In genomic region chr16:74998481-74999207, GRCh38 we compare ENCODE assay signal across 1 cellular context.
TF ChIP-seq lines count a peak whose summit lies in the region.

Gene ZNRF1 (plus strand): TSS chr16:74999024. CDS start chr16:74999672, 648 bp downstream.

TF ChIP-seq in HEK293, 187 proteins besides CTCF, POLR2A, EP300 and RAD21 (continued from another document and continues in another):
- TF ChIP-seq KLF8 (tag by site-specific recombination; IDR thresholded peaks at IDR 0.05) = peak; percentile 43; the same call in 1 of the 2 replicates
- no peak for TF ChIP-seq ZNF600 (tag by site-specific recombination; IDR thresholded peaks at IDR 0.05)
- peak; percentile 55 for TF ChIP-seq ZNF654 (tag by site-specific recombination; IDR thresholded peaks at IDR 0.05; ENCODE audit: low read depth)
- no peak for TF ChIP-seq ZNF148 (tag by site-specific recombination; IDR thresholded peaks at IDR 0.05; ENCODE audit: borderline replicate concordance)
- 0 out of 2 replicates have a peak, but pooled peaks have one; percentile 22 for TF ChIP-seq ZXDB (tag by site-specific recombination; IDR thresholded peaks at IDR 0.05)
- TF ChIP-seq PBX3 (CRISPR knock-in tag; IDR thresholded peaks at IDR 0.05) = no peak
- no peak for TF ChIP-seq TSHZ1 (tag by site-specific recombination; IDR thresholded peaks at IDR 0.05; ENCODE audit: borderline replicate concordance)
- TF ChIP-seq HOXC10 (CRISPR knock-in tag; IDR thresholded peaks at IDR 0.05) = no peak
- no peak for TF ChIP-seq ZBTB1 (tag by site-specific recombination; IDR thresholded peaks at IDR 0.05)
- TF ChIP-seq ZNF132 (tag by site-specific recombination; IDR thresholded peaks at IDR 0.05; ENCODE audit: borderline replicate concordance) = no peak
- no peak for TF ChIP-seq ZNF449 (tag by site-specific recombination; IDR thresholded peaks at IDR 0.05)
- TF ChIP-seq ZNF549 (tag by site-specific recombination; IDR thresholded peaks at IDR 0.05) = no peak
- TF ChIP-seq ZNF664 (tag by site-specific recombination; IDR thresholded peaks at IDR 0.05) = no peak
- peak; percentile 12; the same call in 1 of the 2 replicates for TF ChIP-seq ZBTB8A (tag by site-specific recombination; IDR thresholded peaks at IDR 0.05)
- no peak for TF ChIP-seq PRDM6 (tag by site-specific recombination; IDR thresholded peaks at IDR 0.05)
- TF ChIP-seq ZNF16 (tag by site-specific recombination; IDR thresholded peaks at IDR 0.05; ENCODE audit: low read depth) = no peak
- TF ChIP-seq ZNF169 (tag by site-specific recombination; IDR thresholded peaks at IDR 0.05) = no peak
- TF ChIP-seq ZNF580 (tag by site-specific recombination; IDR thresholded peaks at IDR 0.05) = no peak
- TF ChIP-seq ZNF280D (tag by site-specific recombination; IDR thresholded peaks at IDR 0.05) = no peak
- TF ChIP-seq HOXD13 (CRISPR knock-in tag; IDR thresholded peaks at IDR 0.05; ENCODE audit: borderline replicate concordance) = no peak
- TF ChIP-seq ZBTB10 (tag by site-specific recombination; IDR thresholded peaks at IDR 0.05) = peak; percentile 71
- TF ChIP-seq ZNF184 (tag by site-specific recombination; IDR thresholded peaks at IDR 0.05) = no peak
- no peak for TF ChIP-seq GLI2 (tag by site-specific recombination; IDR thresholded peaks at IDR 0.05; ENCODE audit: borderline replicate concordance, low read depth)
- no peak for TF ChIP-seq ZNF140 (tag by site-specific recombination; IDR thresholded peaks at IDR 0.05)
- TF ChIP-seq PATZ1 (tag by site-specific recombination; IDR thresholded peaks at IDR 0.05) = peak; percentile 71
- 0 out of 2 replicates have a peak, but pooled peaks have one; percentile 14 for TF ChIP-seq PRDM4 (tag by site-specific recombination; IDR thresholded peaks at IDR 0.05)
- 0 out of 2 replicates have a peak, but pooled peaks have one; percentile 24 for TF ChIP-seq REPIN1 (tag by site-specific recombination; IDR thresholded peaks at IDR 0.05; ENCODE audit: low read depth)
- TF ChIP-seq ZBTB7A (tag by site-specific recombination; IDR thresholded peaks at IDR 0.05; ENCODE audit: low read depth) = no peak
- no peak for TF ChIP-seq GLI4 (tag by site-specific recombination; IDR thresholded peaks at IDR 0.05)
- TF ChIP-seq IKZF3 (tag by site-specific recombination; IDR thresholded peaks at IDR 0.05) = no peak
- no peak for TF ChIP-seq ZSCAN18 (tag by site-specific recombination; IDR thresholded peaks at IDR 0.05)
- no peak for TF ChIP-seq SP2 (tag by site-specific recombination; IDR thresholded peaks at IDR 0.05)
